ENCODE assay signal across 1 cellular context in the genomic region with DNA sequence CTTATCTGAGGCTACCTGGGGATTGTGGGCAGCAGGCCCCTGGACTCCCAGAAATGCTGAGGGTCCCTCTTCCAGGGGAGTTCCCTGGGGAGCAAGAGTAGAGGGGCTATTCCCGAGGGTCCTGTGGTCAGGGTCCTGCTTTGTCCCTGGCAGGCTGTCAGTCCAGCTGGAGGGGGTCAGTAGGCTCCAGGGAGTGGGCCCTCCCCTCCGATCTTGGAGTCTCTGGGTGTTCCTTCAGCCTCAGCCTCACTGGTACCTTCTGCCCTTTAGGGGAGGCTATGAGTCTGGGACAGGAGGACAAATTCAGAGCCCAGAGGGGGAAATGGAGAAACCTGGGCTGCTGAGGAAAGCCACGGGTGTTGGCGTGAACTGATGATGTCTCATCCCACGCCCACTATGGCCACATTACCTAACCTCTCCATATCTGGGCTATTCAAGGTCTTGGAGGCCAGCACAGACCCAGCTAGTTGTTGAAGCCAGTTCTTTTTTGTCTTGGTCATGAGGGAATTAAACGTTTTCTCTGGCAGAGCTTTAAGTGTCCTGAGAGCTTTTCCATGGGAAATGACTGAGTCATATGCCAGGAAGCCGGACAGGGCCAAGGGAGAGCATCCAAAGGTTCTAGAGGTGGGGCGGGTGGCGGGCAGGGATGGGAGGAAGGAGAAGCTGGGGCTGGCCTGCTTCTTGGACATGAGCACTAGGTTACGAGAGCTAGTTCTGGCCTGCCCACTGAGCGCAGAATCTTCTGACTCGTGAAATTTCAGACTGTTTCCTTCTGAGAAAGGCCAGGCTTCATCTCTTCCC.
TF ChIP-seq lines count a peak whose summit lies in the region.

No MANE protein-coding gene starts in this region.

TF ChIP-seq in WTC11, 78 proteins besides CTCF, POLR2A, EP300 and RAD21 (continued from another document):
- TF ChIP-seq, protein P1, sequence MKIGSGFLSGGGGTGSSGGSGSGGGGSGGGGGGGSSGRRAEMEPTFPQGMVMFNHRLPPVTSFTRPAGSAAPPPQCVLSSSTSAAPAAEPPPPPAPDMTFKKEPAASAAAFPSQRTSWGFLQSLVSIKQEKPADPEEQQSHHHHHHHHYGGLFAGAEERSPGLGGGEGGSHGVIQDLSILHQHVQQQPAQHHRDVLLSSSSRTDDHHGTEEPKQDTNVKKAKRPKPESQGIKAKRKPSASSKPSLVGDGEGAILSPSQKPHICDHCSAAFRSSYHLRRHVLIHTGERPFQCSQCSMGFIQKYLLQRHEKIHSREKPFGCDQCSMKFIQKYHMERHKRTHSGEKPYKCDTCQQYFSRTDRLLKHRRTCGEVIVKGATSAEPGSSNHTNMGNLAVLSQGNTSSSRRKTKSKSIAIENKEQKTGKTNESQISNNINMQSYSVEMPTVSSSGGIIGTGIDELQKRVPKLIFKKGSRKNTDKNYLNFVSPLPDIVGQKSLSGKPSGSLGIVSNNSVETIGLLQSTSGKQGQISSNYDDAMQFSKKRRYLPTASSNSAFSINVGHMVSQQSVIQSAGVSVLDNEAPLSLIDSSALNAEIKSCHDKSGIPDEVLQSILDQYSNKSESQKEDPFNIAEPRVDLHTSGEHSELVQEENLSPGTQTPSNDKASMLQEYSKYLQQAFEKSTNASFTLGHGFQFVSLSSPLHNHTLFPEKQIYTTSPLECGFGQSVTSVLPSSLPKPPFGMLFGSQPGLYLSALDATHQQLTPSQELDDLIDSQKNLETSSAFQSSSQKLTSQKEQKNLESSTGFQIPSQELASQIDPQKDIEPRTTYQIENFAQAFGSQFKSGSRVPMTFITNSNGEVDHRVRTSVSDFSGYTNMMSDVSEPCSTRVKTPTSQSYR (CRISPR knock-in tag; IDR thresholded peaks at IDR 0.05): no peak
- TF ChIP-seq, protein P2, sequence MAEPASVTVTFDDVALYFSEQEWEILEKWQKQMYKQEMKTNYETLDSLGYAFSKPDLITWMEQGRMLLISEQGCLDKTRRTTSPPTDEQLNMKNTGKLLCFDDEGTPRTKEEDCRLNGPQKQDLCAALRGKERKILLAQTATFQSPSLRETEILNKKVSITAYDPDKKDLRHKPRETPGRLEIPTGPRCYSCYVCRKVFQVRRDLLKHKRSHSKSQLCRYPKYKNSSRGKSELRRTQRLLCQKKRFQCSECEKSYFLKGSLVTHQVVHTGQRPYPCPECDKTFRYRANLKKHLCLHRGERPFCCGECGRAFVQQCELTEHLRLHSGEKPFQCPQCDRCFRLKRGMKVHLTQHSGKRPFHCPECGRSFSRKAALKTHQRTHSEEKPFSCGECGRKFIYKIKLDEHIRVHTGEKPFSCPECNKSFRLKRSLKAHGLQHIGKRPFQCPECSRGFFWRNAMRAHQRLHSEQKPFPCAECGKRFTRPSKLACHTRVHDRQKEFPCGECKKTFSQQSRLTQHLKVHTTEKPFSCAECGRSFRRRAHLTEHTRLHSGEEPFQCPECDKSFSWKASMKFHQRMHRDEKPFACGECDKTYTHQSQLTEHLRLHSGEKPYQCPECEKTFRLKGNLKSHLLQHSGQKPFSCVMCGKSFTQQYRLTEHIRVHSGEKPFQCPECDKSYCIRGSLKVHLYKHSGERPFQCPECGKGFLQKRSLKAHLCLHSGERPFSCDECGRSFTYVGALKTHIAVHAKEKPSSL (CRISPR knock-in tag; conservative IDR thresholded peaks at IDR 0.05): no peak
- TF ChIP-seq CREB1 (CRISPR knock-in tag; IDR thresholded peaks at IDR 0.05) (no peak), GRHL2 (CRISPR knock-in tag; IDR thresholded peaks at IDR 0.05; ENCODE audit: insufficient replicate concordance, severe bottlenecking) (no peak), ZBTB21 (CRISPR knock-in tag; IDR thresholded peaks at IDR 0.05; ENCODE audit: borderline replicate concordance) (no peak), PRRX2 (CRISPR knock-in tag; IDR thresholded peaks at IDR 0.05) (no peak), TCF7 (CRISPR knock-in tag; IDR thresholded peaks at IDR 0.05; ENCODE audit: low read depth) (no peak), FOXP1 (CRISPR knock-in tag; IDR thresholded peaks at IDR 0.05; ENCODE audit: borderline replicate concordance) (no peak), RORB (CRISPR knock-in tag; IDR thresholded peaks at IDR 0.05) (no peak), TP53 (CRISPR knock-in tag; IDR thresholded peaks at IDR 0.05) (no peak), JUN (CRISPR knock-in tag; IDR thresholded peaks at IDR 0.05) (no peak), ETV6 (CRISPR knock-in tag; IDR thresholded peaks at IDR 0.05) (no peak)
- TF ChIP-seq, protein P3, sequence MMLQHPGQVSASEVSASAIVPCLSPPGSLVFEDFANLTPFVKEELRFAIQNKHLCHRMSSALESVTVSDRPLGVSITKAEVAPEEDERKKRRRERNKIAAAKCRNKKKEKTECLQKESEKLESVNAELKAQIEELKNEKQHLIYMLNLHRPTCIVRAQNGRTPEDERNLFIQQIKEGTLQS (CRISPR knock-in tag; conservative IDR thresholded peaks at IDR 0.05): no peak
- TF ChIP-seq, protein P4, sequence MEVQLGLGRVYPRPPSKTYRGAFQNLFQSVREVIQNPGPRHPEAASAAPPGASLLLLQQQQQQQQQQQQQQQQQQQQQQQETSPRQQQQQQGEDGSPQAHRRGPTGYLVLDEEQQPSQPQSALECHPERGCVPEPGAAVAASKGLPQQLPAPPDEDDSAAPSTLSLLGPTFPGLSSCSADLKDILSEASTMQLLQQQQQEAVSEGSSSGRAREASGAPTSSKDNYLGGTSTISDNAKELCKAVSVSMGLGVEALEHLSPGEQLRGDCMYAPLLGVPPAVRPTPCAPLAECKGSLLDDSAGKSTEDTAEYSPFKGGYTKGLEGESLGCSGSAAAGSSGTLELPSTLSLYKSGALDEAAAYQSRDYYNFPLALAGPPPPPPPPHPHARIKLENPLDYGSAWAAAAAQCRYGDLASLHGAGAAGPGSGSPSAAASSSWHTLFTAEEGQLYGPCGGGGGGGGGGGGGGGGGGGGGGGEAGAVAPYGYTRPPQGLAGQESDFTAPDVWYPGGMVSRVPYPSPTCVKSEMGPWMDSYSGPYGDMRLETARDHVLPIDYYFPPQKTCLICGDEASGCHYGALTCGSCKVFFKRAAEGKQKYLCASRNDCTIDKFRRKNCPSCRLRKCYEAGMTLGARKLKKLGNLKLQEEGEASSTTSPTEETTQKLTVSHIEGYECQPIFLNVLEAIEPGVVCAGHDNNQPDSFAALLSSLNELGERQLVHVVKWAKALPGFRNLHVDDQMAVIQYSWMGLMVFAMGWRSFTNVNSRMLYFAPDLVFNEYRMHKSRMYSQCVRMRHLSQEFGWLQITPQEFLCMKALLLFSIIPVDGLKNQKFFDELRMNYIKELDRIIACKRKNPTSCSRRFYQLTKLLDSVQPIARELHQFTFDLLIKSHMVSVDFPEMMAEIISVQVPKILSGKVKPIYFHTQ (CRISPR knock-in tag; IDR thresholded peaks at IDR 0.05): no peak
- TF ChIP-seq, protein P5, sequence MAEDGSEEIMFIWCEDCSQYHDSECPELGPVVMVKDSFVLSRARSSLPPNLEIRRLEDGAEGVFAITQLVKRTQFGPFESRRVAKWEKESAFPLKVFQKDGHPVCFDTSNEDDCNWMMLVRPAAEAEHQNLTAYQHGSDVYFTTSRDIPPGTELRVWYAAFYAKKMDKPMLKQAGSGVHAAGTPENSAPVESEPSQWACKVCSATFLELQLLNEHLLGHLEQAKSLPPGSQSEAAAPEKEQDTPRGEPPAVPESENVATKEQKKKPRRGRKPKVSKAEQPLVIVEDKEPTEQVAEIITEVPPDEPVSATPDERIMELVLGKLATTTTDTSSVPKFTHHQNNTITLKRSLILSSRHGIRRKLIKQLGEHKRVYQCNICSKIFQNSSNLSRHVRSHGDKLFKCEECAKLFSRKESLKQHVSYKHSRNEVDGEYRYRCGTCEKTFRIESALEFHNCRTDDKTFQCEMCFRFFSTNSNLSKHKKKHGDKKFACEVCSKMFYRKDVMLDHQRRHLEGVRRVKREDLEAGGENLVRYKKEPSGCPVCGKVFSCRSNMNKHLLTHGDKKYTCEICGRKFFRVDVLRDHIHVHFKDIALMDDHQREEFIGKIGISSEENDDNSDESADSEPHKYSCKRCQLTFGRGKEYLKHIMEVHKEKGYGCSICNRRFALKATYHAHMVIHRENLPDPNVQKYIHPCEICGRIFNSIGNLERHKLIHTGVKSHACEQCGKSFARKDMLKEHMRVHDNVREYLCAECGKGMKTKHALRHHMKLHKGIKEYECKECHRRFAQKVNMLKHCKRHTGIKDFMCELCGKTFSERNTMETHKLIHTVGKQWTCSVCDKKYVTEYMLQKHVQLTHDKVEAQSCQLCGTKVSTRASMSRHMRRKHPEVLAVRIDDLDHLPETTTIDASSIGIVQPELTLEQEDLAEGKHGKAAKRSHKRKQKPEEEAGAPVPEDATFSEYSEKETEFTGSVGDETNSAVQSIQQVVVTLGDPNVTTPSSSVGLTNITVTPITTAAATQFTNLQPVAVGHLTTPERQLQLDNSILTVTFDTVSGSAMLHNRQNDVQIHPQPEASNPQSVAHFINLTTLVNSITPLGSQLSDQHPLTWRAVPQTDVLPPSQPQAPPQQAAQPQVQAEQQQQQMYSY (CRISPR knock-in tag; IDR thresholded peaks at IDR 0.05): no peak
- TF ChIP-seq, protein P6, sequence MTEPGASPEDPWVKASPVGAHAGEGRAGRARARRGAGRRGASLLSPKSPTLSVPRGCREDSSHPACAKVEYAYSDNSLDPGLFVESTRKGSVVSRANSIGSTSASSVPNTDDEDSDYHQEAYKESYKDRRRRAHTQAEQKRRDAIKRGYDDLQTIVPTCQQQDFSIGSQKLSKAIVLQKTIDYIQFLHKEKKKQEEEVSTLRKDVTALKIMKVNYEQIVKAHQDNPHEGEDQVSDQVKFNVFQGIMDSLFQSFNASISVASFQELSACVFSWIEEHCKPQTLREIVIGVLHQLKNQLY (CRISPR knock-in tag; IDR thresholded peaks at IDR 0.05): no peak
